8 cellular contexts compared by ENCODE assay signal in genomic region chr3:48919215-48920138, GRCh38. TPM values are rescaled to one million over a fixed set of nuclear protein-coding genes. Genes with fewer than 3 reads are reported as not detected.
DNase-seq lines count a peak whose midpoint lies in the region; ATAC-seq and TF ChIP-seq lines count a peak whose summit lies in the region.

No MANE protein-coding gene starts in this region.

- peaks cover 10% of the 10 kb centered on the region for H3K4me1 Mint-ChIP-seq in type B pancreatic cell (ENCODE audit: unreplicated experiment)

- H3K9me3 Mint-ChIP-seq in type B pancreatic cell = no peaks in the 10 kb centered on the region

- H3K4me3 Mint-ChIP-seq in type B pancreatic cell = peak overlapping the region; percentile 94

- DNase-seq in NCI-H82 (lab: John Stamatoyannopoulos, UW) = peak; percentile 52
- no peak for DNase-seq in NCI-H82 treated with DMSO at 0.1 percent for 48 hours (lab: John Stamatoyannopoulos, UW; ENCODE audit: unreplicated experiment)
- peak; percentile 25 for DNase-seq in activated T-helper 1 cell treated with Interleukin-2 at 50 U/mL for 16 hours (ENCODE audit: low read depth)
- peak; percentile 53 for DNase-seq in fibroblast of pulmonary artery (ENCODE audit: low read depth)
- peak; percentile 68 for DNase-seq in type B pancreatic cell (ENCODE audit: extremely low spot score, unreplicated experiment)

- peaks cover 59% of the 10 kb centered on the region for H3K79me2 ChIP-seq in OCI-LY3 (ENCODE audit: low read length)

- H3K27ac ChIP-seq in OCI-LY3 (ENCODE audit: low read length) = peak overlapping the region; percentile 95
- peak overlapping the region; percentile 98 for H3K27ac ChIP-seq in neutrophil

- H3K27me3 ChIP-seq in OCI-LY3 (ENCODE audit: low read depth, low read length) = no peaks in the 10 kb centered on the region
- no peaks in the 10 kb centered on the region for H3K27me3 ChIP-seq in neutrophil

- ATAC-seq in HG03064 (IDR thresholded peaks at IDR 0.05; ENCODE audit: low read depth, unreplicated experiment) = peak; percentile 2

- H3K27ac Mint-ChIP-seq in type B pancreatic cell = peak overlapping the region; percentile 94

- H3K9ac ChIP-seq in OCI-LY3 (ENCODE audit: low read length) = peak overlapping the region; percentile 93

- H2AFZ ChIP-seq in OCI-LY3 (ENCODE audit: low read depth, low read length) = 0 out of 2 replicates have a peak overlapping the region, but pooled peaks have one; percentile 19

- H4K20me1 ChIP-seq in OCI-LY3 (ENCODE audit: insufficient read depth, low read length) = peaks cover 15% of the 10 kb centered on the region

- H3K36me3 ChIP-seq in OCI-LY3 (replicated peaks; ENCODE audit: low read depth, low read length) (peaks cover 9% of the 10 kb centered on the region), neutrophil (peaks cover 8% of the 10 kb centered on the region)

- peak overlapping the region; percentile 87 for H3K4me3 ChIP-seq in OCI-LY3 (ENCODE audit: low read length)
- H3K4me3 ChIP-seq in fibroblast of pulmonary artery (replicated peaks; ENCODE audit: low read depth, low read length) = peak overlapping the region; percentile 75
- peak overlapping the region; percentile 89 to 96 for H3K4me3 ChIP-seq in neutrophil (ENCODE audit: low read depth in 1 of 2, low read length in 1 of 2)

- H3K4me1 ChIP-seq in OCI-LY3 (ENCODE audit: low read length) (peaks cover 10% of the 10 kb centered on the region), neutrophil (ENCODE audit: control insufficient read depth in 1 of 2, insufficient read depth in 1 of 2, low read depth in 1 of 2, low read length in 1 of 2) (peaks cover 16 to 23% of the 10 kb centered on the region in 2 experiments)

- H3K36me3 Mint-ChIP-seq in type B pancreatic cell = peaks cover 8% of the 10 kb centered on the region

- TF ChIP-seq CTCF in OCI-LY3 (IDR thresholded peaks at IDR 0.05; ENCODE audit: low read depth, low read length) (no peak), fibroblast of pulmonary artery (IDR thresholded peaks at IDR 0.05; ENCODE audit: low read length, missing control alignments) (no peak), neutrophil (IDR thresholded peaks at IDR 0.05) (peak; percentile 3), type B pancreatic cell (conservative IDR thresholded peaks at IDR 0.05) (no peak)

- H3K4me2 ChIP-seq in OCI-LY3 (ENCODE audit: low read length) = peak overlapping the region; percentile 55

- no peaks in the 10 kb centered on the region for H3K9me3 ChIP-seq in OCI-LY3 (ENCODE audit: insufficient read depth, low read length)
- no peaks in the 10 kb centered on the region for H3K9me3 ChIP-seq in neutrophil

- H3K27me3 Mint-ChIP-seq in type B pancreatic cell = no peaks in the 10 kb centered on the region

RNA-seq across cellular contexts. Expression of gene ARIH2, which starts 0.8 kb away (rescaled TPM):
- total RNA-seq in type B pancreatic cell (ENCODE audit: low replicate concordance) = 82.3 and 84.4 TPM in 2 replicates

RNA-seq across cellular contexts. Expression of gene SLC25A20, which starts 20.8 kb away (rescaled TPM):
- 15.2 and 15.3 TPM in 2 replicates for total RNA-seq in type B pancreatic cell (ENCODE audit: low replicate concordance)
